Comparison of ENCODE assay signal across 1 cellular context in the genomic region with DNA sequence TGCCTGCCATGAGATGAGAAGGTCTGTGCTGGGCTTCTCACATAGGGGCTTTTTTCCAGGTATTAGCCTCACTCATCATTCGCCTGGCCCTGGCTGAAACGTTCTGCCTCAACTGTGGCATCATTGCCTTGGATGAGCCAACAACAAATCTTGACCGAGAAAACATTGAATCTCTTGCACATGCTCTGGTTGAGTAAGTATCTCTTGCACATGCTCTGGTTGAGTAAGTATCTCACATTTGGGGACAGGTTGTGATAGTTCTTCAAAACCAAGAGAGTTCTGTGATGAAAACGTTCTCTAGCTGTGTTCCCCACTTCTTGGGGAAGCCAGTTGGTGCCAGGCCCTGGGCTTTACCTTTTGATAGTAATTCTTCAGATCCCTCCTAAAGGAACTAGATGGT.
TF ChIP-seq lines count a peak whose summit lies in the region.

No MANE protein-coding gene starts in this region.

TF ChIP-seq in SK-N-SH treated with all-trans-retinoic acid at 6 μM for 48 hours, 23 proteins besides CTCF, POLR2A, EP300 and RAD21 (continued from another document):
- TF ChIP-seq, protein P1, sequence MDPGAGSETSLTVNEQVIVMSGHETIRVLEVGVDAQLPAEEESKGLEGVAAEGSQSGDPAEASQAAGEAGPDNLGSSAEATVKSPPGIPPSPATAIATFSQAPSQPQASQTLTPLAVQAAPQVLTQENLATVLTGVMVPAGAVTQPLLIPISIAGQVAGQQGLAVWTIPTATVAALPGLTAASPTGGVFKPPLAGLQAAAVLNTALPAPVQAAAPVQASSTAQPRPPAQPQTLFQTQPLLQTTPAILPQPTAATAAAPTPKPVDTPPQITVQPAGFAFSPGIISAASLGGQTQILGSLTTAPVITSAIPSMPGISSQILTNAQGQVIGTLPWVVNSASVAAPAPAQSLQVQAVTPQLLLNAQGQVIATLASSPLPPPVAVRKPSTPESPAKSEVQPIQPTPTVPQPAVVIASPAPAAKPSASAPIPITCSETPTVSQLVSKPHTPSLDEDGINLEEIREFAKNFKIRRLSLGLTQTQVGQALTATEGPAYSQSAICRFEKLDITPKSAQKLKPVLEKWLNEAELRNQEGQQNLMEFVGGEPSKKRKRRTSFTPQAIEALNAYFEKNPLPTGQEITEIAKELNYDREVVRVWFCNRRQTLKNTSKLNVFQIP (CRISPR knock-in tag; IDR thresholded peaks at IDR 0.05; ENCODE audit: borderline replicate concordance, low read depth) = no peak
- TF ChIP-seq ZNF565 (CRISPR knock-in tag; conservative IDR thresholded peaks at IDR 0.05; ENCODE audit: low read depth) = no peak
